Comparison of ENCODE assay signal across 9 cellular contexts in the genomic region with DNA sequence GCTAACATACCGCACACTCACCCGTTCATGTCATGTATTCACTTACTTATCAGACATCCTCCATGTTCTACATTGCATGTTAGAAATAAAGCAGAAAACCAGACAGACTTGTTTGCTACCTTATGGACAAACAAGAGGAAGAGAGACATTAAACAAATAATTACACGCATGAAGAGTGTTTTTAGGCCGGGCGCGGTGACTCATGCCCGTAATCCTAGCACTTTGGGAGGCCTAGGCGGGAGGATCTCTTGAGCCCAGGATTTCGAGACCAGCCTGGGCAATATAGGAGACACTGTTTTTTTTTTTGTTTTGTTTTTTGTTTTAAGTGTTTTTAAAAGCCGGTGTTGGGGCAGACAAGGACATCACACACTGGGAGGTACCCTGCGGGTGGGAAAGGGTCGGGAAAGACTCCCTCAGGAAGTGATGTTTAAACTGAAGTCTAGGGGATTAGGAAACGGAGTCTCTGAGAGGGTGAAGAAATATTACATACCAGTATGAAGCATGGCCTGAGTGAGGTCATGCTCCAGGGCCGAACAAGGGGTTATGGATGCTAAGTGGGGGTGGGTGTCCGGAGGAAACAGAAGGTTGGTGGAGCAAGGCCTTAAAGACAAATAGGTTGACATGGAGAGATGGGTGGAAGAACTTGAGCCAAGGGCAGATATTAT. TPM values are rescaled to one million over a fixed set of nuclear protein-coding genes. Genes with fewer than 3 reads are reported as not detected.
A peak's percentile ranks its signal among the peaks of the same experiment; 100 is the strongest.
DNase-seq lines count a peak whose midpoint lies in the region; ATAC-seq and TF ChIP-seq lines count a peak whose summit lies in the region.
"Had no signal": no experiment of that assay in that cellular context is flagged by ENCODE, and none has a peak within 500 bp of the region (broad histone marks: within the 10 kb centered on the region; RNA-seq: fewer than 3 reads in every experiment).

No MANE protein-coding gene starts in this region.

- peak overlapping the region; percentile 95 for H3K27ac ChIP-seq in C4-2B

- H3K27me3 Mint-ChIP-seq in central memory CD8-positive, alpha-beta T cell = no peaks in the 10 kb centered on the region
- H3K27me3 Mint-ChIP-seq in naive thymus-derived CD8-positive, alpha-beta T cell = no peaks in the 10 kb centered on the region

- peak; percentile 32 for DNase-seq in MV-4-11 (lab: John Stamatoyannopoulos, UW)
- DNase-seq in central memory CD8-positive, alpha-beta T cell (ENCODE audit: low spot score in 2 of 2) = no peak
- no peak for DNase-seq in naive thymus-derived CD8-positive, alpha-beta T cell
- DNase-seq in NCI-H1436 treated with DMSO at 0.1 percent for 48 hours (lab: John Stamatoyannopoulos, UW) = no peak
- no peak for DNase-seq in UCSD-AML1 (lab: John Stamatoyannopoulos, UW; ENCODE audit: unreplicated experiment)
- DNase-seq: NCI-H2107 had no signal

- ATAC-seq in central memory CD8-positive, alpha-beta T cell (replicated peaks; ENCODE audit: extremely low read depth, poor library complexity, severe bottlenecking) = no peak
- ATAC-seq in naive thymus-derived CD8-positive, alpha-beta T cell = no peak
- no peak for ATAC-seq in GM18868 (IDR thresholded peaks at IDR 0.05; ENCODE audit: unreplicated experiment)
- no peak for ATAC-seq in HG03025 (IDR thresholded peaks at IDR 0.05; ENCODE audit: low FRiP score, unreplicated experiment)

- no peak for TF ChIP-seq CTCF in C4-2B (conservative IDR thresholded peaks at IDR 0.05)

- H3K4me1 Mint-ChIP-seq in central memory CD8-positive, alpha-beta T cell = peaks cover 62% of the 10 kb centered on the region
- H3K4me1 Mint-ChIP-seq in naive thymus-derived CD8-positive, alpha-beta T cell = peaks cover 32 to 69% (median 62%) of the 10 kb centered on the region in 4 donors

- H3K9me3 Mint-ChIP-seq in central memory CD8-positive, alpha-beta T cell = no peaks in the 10 kb centered on the region
- H3K9me3 Mint-ChIP-seq in naive thymus-derived CD8-positive, alpha-beta T cell = peaks cover 0 to 2% (median 0%) of the 10 kb centered on the region in 9 donors

- peak overlapping the region; percentile 92 for H3K4me3 Mint-ChIP-seq in central memory CD8-positive, alpha-beta T cell
- H3K4me3 Mint-ChIP-seq in naive thymus-derived CD8-positive, alpha-beta T cell = peak overlapping the region; percentile 45 to 96 (median 94)

- POLR2A ChIA-PET in naive thymus-derived CD8-positive, alpha-beta T cell (lab: Charles Lee) = interaction anchor here (1.2 to 8.8 kb wide), 3 partner anchors 21 to 97 kb away, joined by 3 to 629 read pairs (median 3); no protein-coding TSS in a partner anchor

- H3K36me3 Mint-ChIP-seq in central memory CD8-positive, alpha-beta T cell (ENCODE audit: insufficient read depth) = peaks cover 25% of the 10 kb centered on the region
- no peaks in the 10 kb centered on the region for H3K36me3 Mint-ChIP-seq in naive thymus-derived CD8-positive, alpha-beta T cell

- peak overlapping the region; percentile 99 for H3K27ac Mint-ChIP-seq in central memory CD8-positive, alpha-beta T cell (ENCODE audit: low read depth)
- peak overlapping the region in 8 of 10 donors; percentile 99 to 100 (median 100) for H3K27ac Mint-ChIP-seq in naive thymus-derived CD8-positive, alpha-beta T cell

RNA-seq across cellular contexts. Expression of a gene that starts 2.1 kb away (rescaled TPM):
- 100 to 1,000 TPM; 128 to 136 TPM for total RNA-seq in naive thymus-derived CD8-positive, alpha-beta T cell
- polyA plus RNA-seq in naive thymus-derived CD8-positive, alpha-beta T cell = 10 to 100 TPM; 31.6 to 42.9 (median 36.9) TPM
